13 cellular contexts compared by ENCODE assay signal in the genomic region with DNA sequence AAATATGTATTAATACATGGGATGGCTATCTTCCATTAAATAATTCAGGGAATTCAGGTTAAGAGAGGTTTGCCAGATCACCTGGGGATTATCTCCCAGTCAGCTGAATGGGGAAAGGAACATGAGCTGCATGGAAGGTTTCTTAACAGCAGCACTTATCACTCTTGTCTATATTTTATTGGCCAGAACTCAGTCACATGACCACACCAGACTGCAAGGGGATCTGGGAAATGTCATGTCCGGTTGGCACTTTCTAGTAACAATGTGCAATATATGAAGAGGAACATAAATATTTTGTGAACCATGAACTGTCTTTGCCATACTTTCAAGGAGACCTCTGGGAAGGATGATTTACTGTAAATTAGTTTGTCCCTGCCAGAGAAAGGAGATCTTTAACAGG.
"Had no signal": no experiment of that assay in that cellular context is flagged by ENCODE, and none has a peak within 500 bp of the region (broad histone marks: within the 10 kb centered on the region; RNA-seq: fewer than 3 reads in every experiment).

No MANE protein-coding gene starts in this region.

- H3K4me3 Mint-ChIP-seq: activated naive CD4-positive, alpha-beta T cell treated with anti-CD3 and anti-CD28 coated beads, Interleukin-2, amount 50 U/mL, for 24 hours; nephron progenitor cell; T-helper 2 cell treated with Interferon-gamma antibody and Interleukin-4, amounts not matched to agents 5 μg/mL and 100 μg/mL, for 36 hours had no signal

- H3K36me3 Mint-ChIP-seq: activated naive CD4-positive, alpha-beta T cell treated with anti-CD3 and anti-CD28 coated beads, Interleukin-2, amount 50 U/mL, for 24 hours had no signal

- H3K4me1 Mint-ChIP-seq: activated naive CD4-positive, alpha-beta T cell treated with anti-CD3 and anti-CD28 coated beads, Interleukin-2, amount 50 U/mL, for 24 hours had no signal

- H3K27ac Mint-ChIP-seq: activated naive CD4-positive, alpha-beta T cell treated with anti-CD3 and anti-CD28 coated beads, Interleukin-2, amount 50 U/mL, for 24 hours; nephron progenitor cell; T-helper 2 cell treated with Interferon-gamma antibody and Interleukin-4, amounts not matched to agents 5 μg/mL and 100 μg/mL, for 36 hours had no signal

- H3K4me1 ChIP-seq: adrenal gland, prostate gland, right atrium auricular region, thyroid gland had no signal

- H3K27ac ChIP-seq: adrenal gland, prostate gland, right atrium auricular region, thyroid gland had no signal

- H3K9me3 Mint-ChIP-seq: activated naive CD4-positive, alpha-beta T cell treated with anti-CD3 and anti-CD28 coated beads, Interleukin-2, amount 50 U/mL, for 24 hours; nephron progenitor cell; T-helper 2 cell treated with Interferon-gamma antibody and Interleukin-4, amounts not matched to agents 5 μg/mL and 100 μg/mL, for 36 hours had no signal

- ATAC-seq: left cardiac atrium had no signal

- H3K36me3 ChIP-seq: adrenal gland, prostate gland, right atrium auricular region, thyroid gland had no signal

- DNase-seq: activated CD4-positive, alpha-beta T cell treated with anti-CD3 and anti-CD28 coated beads, Interleukin-2, amount 50 U/mL, for 48 hours; activated gamma-delta T cell; adrenal gland; foreskin fibroblast; left cardiac atrium; nephron progenitor cell; stimulated activated CD4-positive, alpha-beta T cell treated with anti-CD3 and anti-CD28 coated beads, Interleukin-2, amount 100 ng/mL, for 24 hours; stimulated activated naive CD4-positive, alpha-beta T cell treated with Interleukin-2 at 50 U/mL for 16 hours; thyroid gland had no signal

- H3K4me3 ChIP-seq: adrenal gland, prostate gland, right atrium auricular region, thyroid gland had no signal

- H3K9me3 ChIP-seq: adrenal gland, prostate gland, right atrium auricular region, thyroid gland had no signal

- H3K27me3 ChIP-seq: adrenal gland, right atrium auricular region, thyroid gland had no signal
